Comparison of ENCODE assay signal across 8 cellular contexts in genomic region chr2:43024515-43024962, GRCh38.
DNase-seq lines count a peak whose midpoint lies in the region; ATAC-seq and TF ChIP-seq lines count a peak whose summit lies in the region.

No MANE protein-coding gene starts in this region.

- no peak overlapping the region for H3K9ac ChIP-seq in OCI-LY3 (ENCODE audit: low read length)

- no peak overlapping the region for H3K4me3 ChIP-seq in OCI-LY3 (ENCODE audit: low read length)
- no peak overlapping the region for H3K4me3 ChIP-seq in left ventricle myocardium inferior
- H3K4me3 ChIP-seq in retinal pigment epithelial cell (ENCODE audit: low read length), result no peak overlapping the region

- H4K20me1 ChIP-seq in OCI-LY3 (ENCODE audit: insufficient read depth, low read length), result no peaks in the 10 kb centered on the region

- no peak overlapping the region for H3K4me2 ChIP-seq in OCI-LY3 (ENCODE audit: low read length)

- H3K27ac ChIP-seq in OCI-LY3 (ENCODE audit: low read length) (no peak overlapping the region), left ventricle myocardium inferior (replicated peaks) (no peak overlapping the region)

- no peaks in the 10 kb centered on the region for H3K4me1 ChIP-seq in OCI-LY3 (ENCODE audit: low read length)
- peaks cover 29% of the 10 kb centered on the region for H3K4me1 ChIP-seq in left ventricle myocardium inferior

- peaks cover 6% of the 10 kb centered on the region for H3K9me3 Mint-ChIP-seq in activated naive CD8-positive, alpha-beta T cell treated with anti-CD3 and anti-CD28 coated beads, Interleukin-2, amount 50 U/mL, for 24 hours

- H3K27me3 Mint-ChIP-seq in activated naive CD8-positive, alpha-beta T cell treated with anti-CD3 and anti-CD28 coated beads, Interleukin-2, amount 50 U/mL, for 24 hours, result no peaks in the 10 kb centered on the region

- peaks cover 11% of the 10 kb centered on the region for H3K4me1 Mint-ChIP-seq in activated naive CD8-positive, alpha-beta T cell treated with anti-CD3 and anti-CD28 coated beads, Interleukin-2, amount 50 U/mL, for 24 hours

- TF ChIP-seq CTCF in OCI-LY3 (IDR thresholded peaks at IDR 0.05; ENCODE audit: low read depth, low read length) (peak; percentile 75), left ventricle myocardium inferior (IDR thresholded peaks at IDR 0.05; ENCODE audit: borderline replicate concordance) (peak; percentile 83), retinal pigment epithelial cell (conservative IDR thresholded peaks at IDR 0.05; ENCODE audit: low read depth, low read length) (peak; percentile 93)

- no peaks in the 10 kb centered on the region for H3K36me3 ChIP-seq in OCI-LY3 (replicated peaks; ENCODE audit: low read depth, low read length)
- H3K36me3 ChIP-seq in left ventricle myocardium inferior, result no peaks in the 10 kb centered on the region

- no peak for ATAC-seq in activated naive CD8-positive, alpha-beta T cell treated with anti-CD3 and anti-CD28 coated beads, Interleukin-2, amount 50 U/mL, for 24 hours
- ATAC-seq in GM18858 (IDR thresholded peaks at IDR 0.05; ENCODE audit: unreplicated experiment), result no peak
- no peak for ATAC-seq in GM19397 (IDR thresholded peaks at IDR 0.05; ENCODE audit: unreplicated experiment)

- H3K9me3 ChIP-seq in OCI-LY3 (ENCODE audit: insufficient read depth, low read length) (no peaks in the 10 kb centered on the region), left ventricle myocardium inferior (replicated peaks) (peaks cover 18% of the 10 kb centered on the region)

- peak in 5 of 6 experiments; percentile 9 to 61 (median 20) for DNase-seq in stimulated activated naive CD4-positive, alpha-beta T cell (lab: John Stamatoyannopoulos, UW)
- no peak for DNase-seq in stimulated activated naive CD4-positive, alpha-beta T cell treated with Interleukin-2 at 50 U/mL for 16 hours (lab: John Stamatoyannopoulos, UW)
- DNase-seq in activated naive CD8-positive, alpha-beta T cell treated with anti-CD3 and anti-CD28 coated beads, Interleukin-2, amount 50 U/mL, for 24 hours, result peak; percentile 63
- DNase-seq in left ventricle myocardium inferior, result peak; percentile 66
- DNase-seq in retinal pigment epithelial cell (ENCODE audit: low read depth), result no peak

- no peaks in the 10 kb centered on the region for H3K79me2 ChIP-seq in OCI-LY3 (ENCODE audit: low read length)

- intact Hi-C loops in left ventricle myocardium inferior (cut with micrococcal nuclease), result no loop called here

- H3K27me3 ChIP-seq in OCI-LY3 (ENCODE audit: low read depth, low read length), result peaks cover 21% of the 10 kb centered on the region
- no peaks in the 10 kb centered on the region for H3K27me3 ChIP-seq in left ventricle myocardium inferior (ENCODE audit: low read depth)

- H3K36me3 Mint-ChIP-seq in activated naive CD8-positive, alpha-beta T cell treated with anti-CD3 and anti-CD28 coated beads, Interleukin-2, amount 50 U/mL, for 24 hours (ENCODE audit: low read depth), result peaks cover 8% of the 10 kb centered on the region

- H2AFZ ChIP-seq in OCI-LY3 (ENCODE audit: low read depth, low read length), result peak overlapping the region; percentile 9; the same call in 1 of the 2 replicates

- H3K4me3 Mint-ChIP-seq in activated naive CD8-positive, alpha-beta T cell treated with anti-CD3 and anti-CD28 coated beads, Interleukin-2, amount 50 U/mL, for 24 hours, result no peak overlapping the region

- no peak overlapping the region for H3K27ac Mint-ChIP-seq in activated naive CD8-positive, alpha-beta T cell treated with anti-CD3 and anti-CD28 coated beads, Interleukin-2, amount 50 U/mL, for 24 hours

Comparison
In these comparisons a context has a peak if more than half of its experiments do, and no peak if none do; other contexts are left out.
1. DNase-seq: peak in stimulated activated naive CD4-positive, alpha-beta T cell (5 of 6), activated naive CD8-positive, alpha-beta T cell treated with anti-CD3 and anti-CD28 coated beads, Interleukin-2, amount 50 U/mL, for 24 hours (single experiment) and left ventricle myocardium inferior (single experiment); none in stimulated activated naive CD4-positive, alpha-beta T cell treated with Interleukin-2 at 50 U/mL for 16 hours (single experiment) and retinal pigment epithelial cell (single experiment).
2. Peak in every context shown above with its lines, with median percentiles within 50 percentile points of each other: CTCF ChIP-seq.